Comparison of ENCODE assay signal across 26 cellular contexts in genomic region chr3:112230033-112230432, GRCh38.
"Had no signal": no experiment of that assay in that cellular context is flagged by ENCODE, and none has a peak within 500 bp of the region (broad histone marks: within the 10 kb centered on the region; RNA-seq: fewer than 3 reads in every experiment).

No MANE protein-coding gene starts in this region.

- H3K9ac ChIP-seq: neural progenitor cell, parathyroid adenoma had no signal

- ATAC-seq: natural killer cell; psoas muscle; sciatic nerve; stimulated activated effector memory CD8-positive, alpha-beta T cell treated with anti-CD3 and anti-CD28 coated beads, Interleukin-12 subunit alpha, Interleukin-12 subunit beta, amount 100 ng/mL, for 72 hours had no signal

- H3K36me3 ChIP-seq: neural progenitor cell, neutrophil, right atrium auricular region, suprapubic skin, thoracic aorta, tibial nerve, uterus had no signal

- H3K4me3 ChIP-seq: left ventricle myocardium inferior, lung, neural progenitor cell, psoas muscle, right atrium auricular region, skin epidermis, suprapubic skin, thoracic aorta, tibial nerve, uterus had no signal

- H2AFZ ChIP-seq: neural progenitor cell, parathyroid adenoma had no signal

- H3K4me2 ChIP-seq: neural progenitor cell had no signal

- H3K4me1 ChIP-seq: left ventricle myocardium inferior, neural progenitor cell, parathyroid adenoma, psoas muscle, right atrium auricular region, suprapubic skin, tibial nerve, uterus had no signal

- H3K27ac ChIP-seq: left ventricle myocardium inferior, neural progenitor cell, neutrophil, parathyroid adenoma, psoas muscle, right atrium auricular region, skin epidermis, suprapubic skin, thoracic aorta, tibial nerve, uterus had no signal

- H3K9me3 ChIP-seq: neutrophil, uterus had no signal

- H3K27me3 ChIP-seq: neural progenitor cell, neutrophil, right atrium auricular region, suprapubic skin, tibial nerve, uterus had no signal

- DNase-seq: hypothalamus; islet precursor cell; left ventricle myocardium inferior; mesendoderm; naive B cell; natural killer cell; nephron progenitor cell; occipital lobe; psoas muscle; stimulated activated CD4-positive, alpha-beta T cell treated with anti-CD3 and anti-CD28 coated beads, Interleukin-12 subunit alpha, Interleukin-12 subunit beta, amount 100 ng/mL, for 4 hours; stimulated activated CD4-positive, alpha-beta T cell treated with anti-CD3 and anti-CD28 coated beads, Interleukin-15, amount 100 ng/mL, for 24 hours; stimulated activated CD4-positive, alpha-beta T cell treated with anti-CD3 and anti-CD28 coated beads, Interleukin-2, amount 100 ng/mL, for 24 hours; stimulated activated CD4-positive, alpha-beta T cell treated with anti-CD3 and anti-CD28 coated beads, Interleukin-4, amount 100 ng/mL, for 1 hour; stimulated activated naive CD4-positive, alpha-beta T cell; uterus had no signal
